ENCODE assay signal across 20 cellular contexts in genomic region chr2:121336528-121337294, GRCh38. TPM values are rescaled to one million over a fixed set of nuclear protein-coding genes. Genes with fewer than 3 reads are reported as not detected.
DNase-seq lines count a peak whose midpoint lies in the region; ATAC-seq and TF ChIP-seq lines count a peak whose summit lies in the region.
"Had no signal": no experiment of that assay in that cellular context is flagged by ENCODE, and none has a peak within 500 bp of the region (broad histone marks: within the 10 kb centered on the region; RNA-seq: fewer than 3 reads in every experiment).

No MANE protein-coding gene starts in this region.

- CTCF ChIA-PET in RWPE1 (lab: Yijun Ruan, JAX) = interaction anchor here (0.6 kb wide), 2 partner anchors 12 to 436 kb away, joined by 3 to 4 read pairs; no protein-coding TSS in a partner anchor

- H3K4me3 Mint-ChIP-seq in activated naive CD4-positive, alpha-beta T cell treated with anti-CD3 and anti-CD28 coated beads, Interleukin-2, amount 50 U/mL, for 24 hours = no peak overlapping the region
- no peak overlapping the region for H3K4me3 Mint-ChIP-seq in immature natural killer cell
- H3K4me3 Mint-ChIP-seq in stimulated activated effector memory CD8-positive, alpha-beta T cell treated with anti-CD3 and anti-CD28 coated beads, Interleukin-12 subunit alpha, Interleukin-12 subunit beta, amount 100 ng/mL, for 72 hours = no peak overlapping the region
- H3K4me3 Mint-ChIP-seq: activated CD8-positive, alpha-beta T cell treated with anti-CD3 and anti-CD28 coated beads, Interleukin-2, amount 10 ng/mL, durations not matched to agents 7 days and 5 days; activated naive CD4-positive, alpha-beta T cell treated with anti-CD3 and anti-CD28 coated beads for 36 hours had no signal

- H3K27ac Mint-ChIP-seq in activated naive CD4-positive, alpha-beta T cell treated with anti-CD3 and anti-CD28 coated beads, Interleukin-2, amount 50 U/mL, for 24 hours = peak overlapping the region; percentile 8
- peak overlapping the region in 4 of 6 donors; percentile 27 to 65 (median 40) for H3K27ac Mint-ChIP-seq in immature natural killer cell
- peak overlapping the region; percentile 67 for H3K27ac Mint-ChIP-seq in stimulated activated effector memory CD8-positive, alpha-beta T cell treated with anti-CD3 and anti-CD28 coated beads, Interleukin-12 subunit alpha, Interleukin-12 subunit beta, amount 100 ng/mL, for 72 hours
- H3K27ac Mint-ChIP-seq: activated CD8-positive, alpha-beta T cell treated with anti-CD3 and anti-CD28 coated beads, Interleukin-2, amount 10 ng/mL, durations not matched to agents 7 days and 5 days; activated naive CD4-positive, alpha-beta T cell treated with anti-CD3 and anti-CD28 coated beads for 36 hours had no signal

- no peaks in the 10 kb centered on the region for H3K4me1 Mint-ChIP-seq in activated naive CD4-positive, alpha-beta T cell treated with anti-CD3 and anti-CD28 coated beads, Interleukin-2, amount 50 U/mL, for 24 hours
- H3K4me1 Mint-ChIP-seq in immature natural killer cell = no peaks in the 10 kb centered on the region
- H3K4me1 Mint-ChIP-seq in stimulated activated effector memory CD8-positive, alpha-beta T cell treated with anti-CD3 and anti-CD28 coated beads, Interleukin-12 subunit alpha, Interleukin-12 subunit beta, amount 100 ng/mL, for 72 hours = no peaks in the 10 kb centered on the region

- ATAC-seq in stimulated activated effector memory CD8-positive, alpha-beta T cell treated with anti-CD3 and anti-CD28 coated beads, Interleukin-12 subunit alpha, Interleukin-12 subunit beta, amount 100 ng/mL, for 72 hours = no peak
- ATAC-seq in HG03520 (IDR thresholded peaks at IDR 0.05; ENCODE audit: unreplicated experiment) (no peak), GM19035 (IDR thresholded peaks at IDR 0.05; ENCODE audit: unreplicated experiment) (no peak)
- ATAC-seq: activated CD8-positive, alpha-beta T cell treated with anti-CD3 and anti-CD28 coated beads, Interleukin-2, amount 10 ng/mL, durations not matched to agents 7 days and 5 days had no signal

- DNase-seq in activated naive CD4-positive, alpha-beta T cell treated with anti-CD3 and anti-CD28 coated beads, Interleukin-2, amount 50 U/mL, for 16 hours = no peak
- no peak for DNase-seq in RWPE1 (ENCODE audit: low spot score)
- DNase-seq in immature natural killer cell = no peak
- DNase-seq in stimulated activated effector memory CD8-positive, alpha-beta T cell treated with anti-CD3 and anti-CD28 coated beads, Interleukin-12 subunit alpha, Interleukin-12 subunit beta, amount 100 ng/mL, for 72 hours (ENCODE audit: low spot score in 2 of 2) = no peak
- no peak for DNase-seq in LoVo (ENCODE audit: low spot score)
- DNase-seq: activated CD4-positive, alpha-beta T cell treated with anti-CD3 and anti-CD28 coated beads for 1 hour; activated CD8-positive, alpha-beta T cell treated with anti-CD3 and anti-CD28 coated beads, Interleukin-2, amount 10 ng/mL, durations not matched to agents 7 days and 5 days; activated naive CD4-positive, alpha-beta T cell treated with anti-CD3 and anti-CD28 coated beads for 36 hours; hypothalamus; NCI-H226; psoas muscle; Right ventricle myocardium superior; stimulated activated CD4-positive, alpha-beta T cell treated with anti-CD3 and anti-CD28 coated beads, Interleukin-1b, Interleukin-23, amount 100 ng/mL, for 48 hours; uterus had no signal

- POLR2A ChIA-PET in RWPE1 (lab: Yijun Ruan, JAX; ENCODE audit: low non-redundant PET) = no interaction called here

- TF ChIP-seq CTCF in RWPE1 (conservative IDR thresholded peaks at IDR 0.05; ENCODE audit: low read depth) = no peak

- H3K27me3 Mint-ChIP-seq in activated naive CD4-positive, alpha-beta T cell treated with anti-CD3 and anti-CD28 coated beads, Interleukin-2, amount 50 U/mL, for 24 hours = no peaks in the 10 kb centered on the region
- H3K27me3 Mint-ChIP-seq in immature natural killer cell (ENCODE audit: low read depth in 3 of 3) = peaks cover 2 to 12% (median 10%) of the 10 kb centered on the region in 3 donors

- no peaks in the 10 kb centered on the region for H3K9me3 Mint-ChIP-seq in activated naive CD4-positive, alpha-beta T cell treated with anti-CD3 and anti-CD28 coated beads, Interleukin-2, amount 50 U/mL, for 24 hours
- no peaks in the 10 kb centered on the region for H3K9me3 Mint-ChIP-seq in immature natural killer cell
- H3K9me3 Mint-ChIP-seq in stimulated activated effector memory CD8-positive, alpha-beta T cell treated with anti-CD3 and anti-CD28 coated beads, Interleukin-12 subunit alpha, Interleukin-12 subunit beta, amount 100 ng/mL, for 72 hours = no peaks in the 10 kb centered on the region
- H3K9me3 Mint-ChIP-seq: activated naive CD4-positive, alpha-beta T cell treated with anti-CD3 and anti-CD28 coated beads for 36 hours had no signal

- H3K36me3 Mint-ChIP-seq in activated naive CD4-positive, alpha-beta T cell treated with anti-CD3 and anti-CD28 coated beads, Interleukin-2, amount 50 U/mL, for 24 hours = peaks cover 12% of the 10 kb centered on the region
- peaks cover 15 to 30% (median 24%) of the 10 kb centered on the region in 3 donors for H3K36me3 Mint-ChIP-seq in immature natural killer cell
- H3K36me3 Mint-ChIP-seq in stimulated activated effector memory CD8-positive, alpha-beta T cell treated with anti-CD3 and anti-CD28 coated beads, Interleukin-12 subunit alpha, Interleukin-12 subunit beta, amount 100 ng/mL, for 72 hours = peaks cover 50% of the 10 kb centered on the region

- peak overlapping the region; percentile 42 for H3K27ac ChIP-seq in RWPE1
- H3K27ac ChIP-seq: BLaER1, psoas muscle, skin epidermis, uterus had no signal

RNA-seq across cellular contexts. Expression of gene TFCP2L1, which starts 51.7 kb away (rescaled TPM):
- under 1 TPM in 2 of 3 donors, not detected in 1; 0.02 to 0.14 TPM for polyA plus RNA-seq in immature natural killer cell
- polyA plus RNA-seq: fibroblast of lung had no signal

Comparison
In these comparisons a context has a peak if more than half of its experiments do, and no peak if none do; other contexts are left out.
1. H3K27ac Mint-ChIP-seq: peak in every context shown above with its lines; median percentile 67 in stimulated activated effector memory CD8-positive, alpha-beta T cell treated with anti-CD3 and anti-CD28 coated beads, Interleukin-12 subunit alpha, Interleukin-12 subunit beta, amount 100 ng/mL, for 72 hours; 40 in immature natural killer cell; 8 in activated naive CD4-positive, alpha-beta T cell treated with anti-CD3 and anti-CD28 coated beads, Interleukin-2, amount 50 U/mL, for 24 hours.